In genomic region chr14:100955201-100955600, GRCh38 we compare ENCODE assay signal across 30 cellular contexts. TPM values are rescaled to one million over a fixed set of nuclear protein-coding genes. Genes with fewer than 3 reads are reported as not detected.
DNase-seq lines count a peak whose midpoint lies in the region; ATAC-seq and TF ChIP-seq lines count a peak whose summit lies in the region.
"Had no signal": no experiment of that assay in that cellular context is flagged by ENCODE, and none has a peak within 500 bp of the region (broad histone marks: within the 10 kb centered on the region; RNA-seq: fewer than 3 reads in every experiment).

No MANE protein-coding gene starts in this region.

- H3K27ac Mint-ChIP-seq in MCF 10A (ENCODE audit: low read depth, unreplicated experiment): no peak overlapping the region
- H3K27ac Mint-ChIP-seq: activated naive CD8-positive, alpha-beta T cell; activated T-helper 1 cell treated with anti-CD3 and anti-CD28 coated beads, Interleukin-12 subunit alpha, Interleukin-12 subunit beta, Interleukin-2, Interleukin-4 antibody, amounts not matched to agents 30 ng/mL and 10 ng/mL and 1 ng/mL, durations not matched to agents 14 hours and 24 hours and 36 hours; CD4-positive, CD25-positive, alpha-beta regulatory T cell; memory B cell; nephron had no signal

- intact Hi-C loops in mammary epithelial cell (cut with micrococcal nuclease): no loop called here
- intact Hi-C loops in MCF 10A (cut with micrococcal nuclease): no loop called here
- intact Hi-C loops in cardiac septum (cut with DNase I): no loop called here

- H3K4me3 Mint-ChIP-seq in MCF 10A (ENCODE audit: unreplicated experiment): no peak overlapping the region
- H3K4me3 Mint-ChIP-seq: activated naive CD8-positive, alpha-beta T cell; activated T-helper 1 cell treated with anti-CD3 and anti-CD28 coated beads, Interleukin-12 subunit alpha, Interleukin-12 subunit beta, Interleukin-2, Interleukin-4 antibody, amounts not matched to agents 30 ng/mL and 10 ng/mL and 1 ng/mL, durations not matched to agents 14 hours and 24 hours and 36 hours; CD4-positive, CD25-positive, alpha-beta regulatory T cell; memory B cell; nephron had no signal

- 69% methylated on average over 2 of the region's 2 CpGs for WGBS in mammary epithelial cell (ENCODE audit: low coverage, missing lambda C conversion rate)

- H3K27ac ChIP-seq in mammary epithelial cell (ENCODE audit: insufficient read depth, low read depth, low read length): no peak overlapping the region
- H3K27ac ChIP-seq: 22Rv1, cardiac muscle cell, esophagus muscularis mucosa, hepatocyte, HL-60, prostate gland, SJCRH30, spleen had no signal

- DNase-seq in mammary epithelial cell (peak; percentile 49), MCF 10A (ENCODE audit: unreplicated experiment) (no peak), amniotic epithelial cell (ENCODE audit: low read depth) (peak; percentile 51), fibroblast of the aortic adventitia (ENCODE audit: low read depth) (peak; percentile 23), cardiac septum (ENCODE audit: low spot score) (no peak), midbrain (lab: John Stamatoyannopoulos, UW) (no peak), C1 segment of cervical spinal cord (lab: John Stamatoyannopoulos, UW) (no peak)
- DNase-seq: CD4-positive, CD25-positive, alpha-beta regulatory T cell; H7; islet precursor cell; NCI-H1048; NCI-H2081; NCI-H524 treated with DMSO at 0.1 percent for 48 hours; SJCRH30; spleen had no signal

- dilution Hi-C loops in mammary epithelial cell (cut with HindIII; ENCODE audit: low sequenced_read_pairs): no loop called here

- no peaks in the 10 kb centered on the region for H3K36me3 Mint-ChIP-seq in MCF 10A (ENCODE audit: insufficient read depth, unreplicated experiment)
- H3K36me3 Mint-ChIP-seq: activated naive CD8-positive, alpha-beta T cell; CD4-positive, CD25-positive, alpha-beta regulatory T cell; memory B cell had no signal

- BruUV-seq in mammary epithelial cell (replicated peaks; lab: Mats Ljungman, UMichigan) (no TSS peak), MCF 10A (replicated peaks; lab: Mats Ljungman, UMichigan) (no TSS peak)

- CTCF ChIA-PET in mammary epithelial cell (lab: Charles Lee; ENCODE audit: low non-redundant PET) (no interaction called here), MCF 10A (lab: Yijun Ruan, JAX) (no interaction called here)

- in situ Hi-C loops in mammary epithelial cell (cut with MboI; ENCODE audit: low sequenced_read_pairs in 2 of 2): no loop called here

- ATAC-seq in GM19023 (IDR thresholded peaks at IDR 0.05; ENCODE audit: unreplicated experiment): no peak
- ATAC-seq: activated CD4-positive, CD25-positive, alpha-beta regulatory T cell treated with anti-CD3 and anti-CD28 coated beads, Interleukin-2, amount 50 U/mL, for 24 hours; K562 had no signal

- no peak overlapping the region for H3K4me2 ChIP-seq in mammary epithelial cell (ENCODE audit: insufficient read depth, low read depth, low read length)
- H3K4me2 ChIP-seq: hepatocyte had no signal

- no peaks in the 10 kb centered on the region for H4K20me1 ChIP-seq in mammary epithelial cell (ENCODE audit: insufficient read depth, low read length)

- H3K36me3 ChIP-seq in mammary epithelial cell (ENCODE audit: insufficient read depth, low read length): no peaks in the 10 kb centered on the region
- H3K36me3 ChIP-seq: cardiac muscle cell, esophagus muscularis mucosa, prostate gland, spleen had no signal

- H3K27me3 ChIP-seq in mammary epithelial cell (ENCODE audit: insufficient read depth, low read length): no peaks in the 10 kb centered on the region
- H3K27me3 ChIP-seq: hepatocyte, SJCRH30, spleen had no signal

- H3K4me3 ChIP-seq in mammary epithelial cell (replicated peaks in 1 of 3; ENCODE audit: insufficient read depth in 1 of 3, low read depth in 2 of 3, low read length in 3 of 3): no peak overlapping the region
- no peak overlapping the region for H3K4me3 ChIP-seq in fibroblast of the aortic adventitia (ENCODE audit: low read depth, low read length)
- H3K4me3 ChIP-seq: cardiac muscle cell, esophagus muscularis mucosa, hepatocyte, K562, prostate gland, SJCRH30, spleen had no signal

- no peak for TF ChIP-seq CTCF in mammary epithelial cell (conservative IDR thresholded peaks at IDR 0.05 in 1 of 2, IDR thresholded peaks at IDR 0.05 in 1 of 2; ENCODE audit: extremely low read depth in 1 of 2, insufficient read depth in 1 of 2, low read depth in 1 of 2, low read length in 2 of 2)
- TF ChIP-seq CTCF in MCF 10A (IDR thresholded peaks at IDR 0.05; ENCODE audit: unreplicated experiment): no peak
- TF ChIP-seq CTCF in fibroblast of the aortic adventitia (IDR thresholded peaks at IDR 0.05; ENCODE audit: insufficient read depth, low read length): no peak

- H3K4me1 Mint-ChIP-seq in MCF 10A (ENCODE audit: insufficient read depth, unreplicated experiment): no peaks in the 10 kb centered on the region
- H3K4me1 Mint-ChIP-seq: CD4-positive, CD25-positive, alpha-beta regulatory T cell; memory B cell; nephron had no signal

- no peak overlapping the region for H3K9ac ChIP-seq in mammary epithelial cell (ENCODE audit: insufficient read depth, low read length)

- H3K9me3 ChIP-seq in mammary epithelial cell (replicated peaks; ENCODE audit: insufficient read depth, low read length): no peaks in the 10 kb centered on the region
- H3K9me3 ChIP-seq: esophagus muscularis mucosa, prostate gland, SJCRH30, spleen had no signal

- POLR2A ChIA-PET in MCF 10A (lab: Yijun Ruan, JAX): no interaction called here

- H2AFZ ChIP-seq in mammary epithelial cell (ENCODE audit: low read depth, low read length): no peak overlapping the region
- H2AFZ ChIP-seq: hepatocyte had no signal

- no peaks in the 10 kb centered on the region for H3K79me2 ChIP-seq in mammary epithelial cell (ENCODE audit: insufficient read depth, low read length)
- H3K79me2 ChIP-seq: hepatocyte had no signal

- no peaks in the 10 kb centered on the region for H3K27me3 Mint-ChIP-seq in MCF 10A (ENCODE audit: insufficient read depth, unreplicated experiment)
- H3K27me3 Mint-ChIP-seq: memory B cell had no signal

- no peaks in the 10 kb centered on the region for H3K9me3 Mint-ChIP-seq in MCF 10A (ENCODE audit: unreplicated experiment)
- H3K9me3 Mint-ChIP-seq: activated T-helper 1 cell treated with anti-CD3 and anti-CD28 coated beads, Interleukin-12 subunit alpha, Interleukin-12 subunit beta, Interleukin-2, Interleukin-4 antibody, amounts not matched to agents 30 ng/mL and 10 ng/mL and 1 ng/mL, durations not matched to agents 14 hours and 24 hours and 36 hours; CD4-positive, CD25-positive, alpha-beta regulatory T cell; nephron had no signal

- no peaks in the 10 kb centered on the region for H3K4me1 ChIP-seq in mammary epithelial cell (ENCODE audit: insufficient read depth, low read length)
- H3K4me1 ChIP-seq: esophagus muscularis mucosa, prostate gland, SJCRH30, spleen had no signal

RNA-seq across cellular contexts. Expression of gene RTL1, which starts 51.7 kb away (rescaled TPM):
- total RNA-seq in mammary epithelial cell: not detected
- polyA plus RNA-seq in mammary epithelial cell: not detected
- not detected for polyA minus RNA-seq in mammary epithelial cell
- not detected in 2 replicates for total RNA-seq in MCF 10A (2022)
- not detected in 2 replicates for total RNA-seq in fibroblast of the aortic adventitia (ENCODE audit: low replicate concordance)
- total RNA-seq in cardiac septum: not detected
- total RNA-seq: activated CD8-positive, alpha-beta memory T cell treated with anti-CD3 and anti-CD28 coated beads for 36 hours; activated T-helper 1 cell treated with anti-CD3 and anti-CD28 coated beads, Interleukin-12 subunit alpha, Interleukin-12 subunit beta, Interleukin-2, Interleukin-4 antibody, amounts not matched to agents 30 ng/mL and 10 ng/mL and 1 ng/mL, durations not matched to agents 14 hours and 24 hours and 36 hours; CD4-positive, CD25-positive, alpha-beta regulatory T cell; esophagus muscularis mucosa; H7; K562; spleen; T-helper 2 cell treated with Interferon-gamma antibody and Interleukin-4, amounts not matched to agents 100 ng/mL and 5 ng/mL, for 36 hours had no signal
- polyA plus RNA-seq: cardiac muscle cell; CD4-positive, CD25-positive, alpha-beta regulatory T cell; K562 had no signal

Comparison
In these comparisons a context has a peak if more than half of its experiments do, and no peak if none do; other contexts are left out.
1. DNase-seq: peak in mammary epithelial cell (single experiment), amniotic epithelial cell (single experiment) and fibroblast of the aortic adventitia (single experiment); none in MCF 10A (single experiment), cardiac septum (single experiment), midbrain (single experiment) and C1 segment of cervical spinal cord (0 of 14).